1 cellular context compared by ENCODE assay signal in genomic region chr1:159927887-159928431, GRCh38.
TF ChIP-seq lines count a peak whose summit lies in the region.

No MANE protein-coding gene starts in this region.

TF ChIP-seq in K562, 482 proteins besides CTCF, POLR2A, EP300 and RAD21:
- TF ChIP-seq ZNF212 (CRISPR knock-in tag; IDR thresholded peaks at IDR 0.05) (no peak), ZBTB7A (IDR thresholded peaks at IDR 0.05; ENCODE audit: borderline replicate concordance, control insufficient read depth, low read depth, low read length) (peak; percentile 35; the same call in 1 of the 2 replicates), SNRNP70 (optimal IDR thresholded peaks at IDR 0.05; ENCODE audit: low read depth, low read length) (no peak), ZNF253 (CRISPR knock-in tag; conservative IDR thresholded peaks at IDR 0.05) (no peak), HSF4 (CRISPR knock-in tag; IDR thresholded peaks at IDR 0.05; ENCODE audit: borderline replicate concordance) (no peak), ZBTB34 (CRISPR knock-in tag; IDR thresholded peaks at IDR 0.05) (no peak)
